Comparison of ENCODE assay signal across 8 cellular contexts in genomic region chr2:205925373-205926337, GRCh38.
DNase-seq lines count a peak whose midpoint lies in the region; ATAC-seq and TF ChIP-seq lines count a peak whose summit lies in the region.

No MANE protein-coding gene starts in this region.

- TF ChIP-seq CTCF in cardiac muscle cell (IDR thresholded peaks at IDR 0.05; ENCODE audit: low read depth, low read length): peak; percentile 92
- peak; percentile 90 for TF ChIP-seq CTCF in upper lobe of right lung (IDR thresholded peaks at IDR 0.05)

- H3K9me3 ChIP-seq in cardiac muscle cell (ENCODE audit: low read depth) (no peaks in the 10 kb centered on the region), upper lobe of right lung (no peaks in the 10 kb centered on the region)

- H3K4me1 ChIP-seq in cardiac muscle cell (ENCODE audit: low read depth) (no peaks in the 10 kb centered on the region), upper lobe of right lung (peaks cover 5% of the 10 kb centered on the region)

- ATAC-seq in GM21529 (IDR thresholded peaks at IDR 0.05; ENCODE audit: unreplicated experiment) (peak; percentile 94), upper lobe of right lung (peak; percentile 96)

- no peaks in the 10 kb centered on the region for H3K36me3 ChIP-seq in cardiac muscle cell
- H3K36me3 ChIP-seq in upper lobe of right lung: no peaks in the 10 kb centered on the region

- H3K27ac ChIP-seq in cardiac muscle cell (no peak overlapping the region), upper lobe of right lung (no peak overlapping the region)

- DNase-seq in DMS79 treated with DMSO at 0.1 percent for 48 hours (lab: John Stamatoyannopoulos, UW): peak; percentile 42
- DNase-seq in HuH-7.5 (ENCODE audit: low spot score): peak; percentile 43
- DNase-seq in SK-N-DZ (ENCODE audit: low spot score): peak; percentile 71
- peak; percentile 75 for DNase-seq in activated naive CD4-positive, alpha-beta T cell treated with anti-CD3 and anti-CD28 coated beads, Interleukin-2, amount 50 U/mL, for 16 hours
- DNase-seq in cardiac muscle cell (ENCODE audit: low read depth in 1 of 2, low spot score in 1 of 2): peak; percentile 79 to 81
- DNase-seq in pons (ENCODE audit: low spot score): peak; percentile 19
- DNase-seq in upper lobe of right lung: peak; percentile 91

- no peak overlapping the region for H3K4me3 ChIP-seq in cardiac muscle cell
- H3K4me3 ChIP-seq in upper lobe of right lung: peak overlapping the region; percentile 11

- H3K27me3 ChIP-seq in cardiac muscle cell (peaks cover 44% of the 10 kb centered on the region), upper lobe of right lung (no peaks in the 10 kb centered on the region)

- intact Hi-C loops in upper lobe of right lung (cut with DNase I): no loop called here

Comparison
In these comparisons a context has a peak if more than half of its experiments do, and no peak if none do; other contexts are left out.
1. DNase-seq: peak in every context shown above with its lines; median percentile 91 in upper lobe of right lung; 80 in cardiac muscle cell; 75 in activated naive CD4-positive, alpha-beta T cell treated with anti-CD3 and anti-CD28 coated beads, Interleukin-2, amount 50 U/mL, for 16 hours; 71 in SK-N-DZ; 43 in HuH-7.5; 42 in DMS79 treated with DMSO at 0.1 percent for 48 hours; 19 in pons.